ENCODE assay signal across 9 cellular contexts in the genomic region with DNA sequence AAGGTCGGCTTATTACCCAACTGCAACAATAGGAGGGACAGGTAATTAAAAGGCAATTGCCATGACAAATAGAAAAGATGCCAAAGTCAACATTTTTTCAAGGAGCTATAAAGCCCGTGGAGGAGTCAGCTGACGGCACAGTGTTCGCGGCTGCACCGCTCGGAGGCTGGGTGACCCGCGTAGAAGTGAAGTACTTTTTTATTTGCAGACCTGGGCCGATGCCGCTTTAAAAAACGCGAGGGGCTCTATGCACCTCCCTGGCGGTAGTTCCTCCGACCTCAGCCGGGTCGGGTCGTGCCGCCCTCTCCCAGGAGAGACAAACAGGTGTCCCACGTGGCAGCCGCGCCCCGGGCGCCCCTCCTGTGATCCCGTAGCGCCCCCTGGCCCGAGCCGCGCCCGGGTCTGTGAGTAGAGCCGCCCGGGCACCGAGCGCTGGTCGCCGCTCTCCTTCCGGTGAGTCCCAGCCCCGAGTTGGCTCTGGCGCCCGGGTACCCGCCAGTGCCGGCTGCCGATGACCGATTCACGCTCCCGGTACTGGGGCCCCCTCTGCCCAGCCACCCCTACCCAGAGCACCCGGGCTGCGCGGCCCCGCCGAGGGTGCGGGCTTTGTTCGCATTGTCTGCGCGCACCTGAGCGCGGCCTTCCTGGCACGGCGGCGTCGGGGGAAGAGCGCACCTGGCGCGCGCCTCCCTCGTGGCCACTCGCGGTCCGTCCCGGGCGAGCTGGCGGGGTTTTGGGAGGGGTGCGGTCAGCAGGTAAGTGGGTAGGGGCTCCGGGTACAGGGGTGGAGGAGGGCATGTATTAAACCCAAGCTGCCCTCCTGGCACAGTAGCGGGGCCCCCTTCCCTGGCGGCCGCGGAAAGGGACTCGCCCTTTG. TPM values are rescaled to one million over a fixed set of nuclear protein-coding genes. Genes with fewer than 3 reads are reported as not detected.
DNase-seq lines count a peak whose midpoint lies in the region; ATAC-seq, FAIRE-seq and TF ChIP-seq lines count a peak whose summit lies in the region.
"Had no signal": no experiment of that assay in that cellular context is flagged by ENCODE, and none has a peak within 500 bp of the region (broad histone marks: within the 10 kb centered on the region; RNA-seq: fewer than 3 reads in every experiment).

A gene with protein sequence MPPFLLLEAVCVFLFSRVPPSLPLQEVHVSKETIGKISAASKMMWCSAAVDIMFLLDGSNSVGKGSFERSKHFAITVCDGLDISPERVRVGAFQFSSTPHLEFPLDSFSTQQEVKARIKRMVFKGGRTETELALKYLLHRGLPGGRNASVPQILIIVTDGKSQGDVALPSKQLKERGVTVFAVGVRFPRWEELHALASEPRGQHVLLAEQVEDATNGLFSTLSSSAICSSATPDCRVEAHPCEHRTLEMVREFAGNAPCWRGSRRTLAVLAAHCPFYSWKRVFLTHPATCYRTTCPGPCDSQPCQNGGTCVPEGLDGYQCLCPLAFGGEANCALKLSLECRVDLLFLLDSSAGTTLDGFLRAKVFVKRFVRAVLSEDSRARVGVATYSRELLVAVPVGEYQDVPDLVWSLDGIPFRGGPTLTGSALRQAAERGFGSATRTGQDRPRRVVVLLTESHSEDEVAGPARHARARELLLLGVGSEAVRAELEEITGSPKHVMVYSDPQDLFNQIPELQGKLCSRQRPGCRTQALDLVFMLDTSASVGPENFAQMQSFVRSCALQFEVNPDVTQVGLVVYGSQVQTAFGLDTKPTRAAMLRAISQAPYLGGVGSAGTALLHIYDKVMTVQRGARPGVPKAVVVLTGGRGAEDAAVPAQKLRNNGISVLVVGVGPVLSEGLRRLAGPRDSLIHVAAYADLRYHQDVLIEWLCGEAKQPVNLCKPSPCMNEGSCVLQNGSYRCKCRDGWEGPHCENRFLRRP (plus strand): TSS at position 138 of the 877 bp plus-strand sequence. CDS start 9,460 bp downstream, outside the sequence.

- ATAC-seq in lung (ENCODE audit: insufficient read depth, low FRiP score) (peak; percentile 72), GM18907 (IDR thresholded peaks at IDR 0.05; ENCODE audit: unreplicated experiment) (no peak), GM21717 (IDR thresholded peaks at IDR 0.05; ENCODE audit: unreplicated experiment) (no peak)

- DNase-seq in GM12891 (ENCODE audit: insufficient read length, low spot score) (peak; percentile 48), NCI-H2081 treated with DMSO at 0.1 percent for 48 hours (lab: John Stamatoyannopoulos, UW) (peak; percentile 31), astrocyte of the cerebellum (ENCODE audit: low read depth) (no peak), lung (ENCODE audit: low spot score) (peak; percentile 48), testis (peak; percentile 28), CD1c-positive myeloid dendritic cell (ENCODE audit: extremely low spot score) (no peak)

- no peaks in the 10 kb centered on the region for H3K27me3 ChIP-seq in lung (ENCODE audit: control insufficient read depth, insufficient read depth)
- no peaks in the 10 kb centered on the region for H3K27me3 ChIP-seq in testis

- peak within 1 kb of the TSS in 1 of 2 donors; percentile 82 for H3K27ac ChIP-seq in lung (ENCODE audit: low read depth in 1 of 2, low read length in 1 of 2)
- no peak within 1 kb of the TSS for H3K27ac ChIP-seq in testis

- WGBS in lung, 2 donors = 1 to 3% methylated on average over 71 to 79 of the region's 79 CpGs
- WGBS in testis, 2 donors = 8% methylated on average over 16 to 40 of the region's 79 CpGs

- TF ChIP-seq POLR2A in GM12891 (IDR thresholded peaks at IDR 0.05; ENCODE audit: low read depth, low read length) = no peak
- TF ChIP-seq POLR2A in testis (IDR thresholded peaks at IDR 0.05) = no peak

- H3K4me3 ChIP-seq in astrocyte of the cerebellum (ENCODE audit: low read depth, low read length) (peak within 1 kb of the TSS; percentile 18), lung (peak within 1 kb of the TSS; percentile 46), testis (peak within 1 kb of the TSS; percentile 25 to 50)

- no peaks in the 10 kb centered on the region for H3K36me3 ChIP-seq in lung (ENCODE audit: control insufficient read depth in 2 of 2, insufficient read depth in 2 of 2, low read length in 2 of 2)
- H3K36me3 ChIP-seq in testis (ENCODE audit: low read depth, missing control alignments) = no peaks in the 10 kb centered on the region

- H3K4me1 ChIP-seq in lung (ENCODE audit: control insufficient read depth in 2 of 2, insufficient read depth in 2 of 2, low read length in 2 of 2) = peaks cover 2 to 11% of the 10 kb centered on the region in 2 donors
- H3K4me1 ChIP-seq in testis = peaks cover 7% of the 10 kb centered on the region

- in situ Hi-C loops in astrocyte of the cerebellum (cut with HindIII; ENCODE audit: low sequenced_read_pairs) = no loop called here

- FAIRE-seq in GM12891 (lab: Jason Lieb, UNC) = no peak

- H3K9me3 ChIP-seq in lung (ENCODE audit: control insufficient read depth in 2 of 2, insufficient read depth in 1 of 2, low read length in 1 of 2) = peaks cover 0 to 3% of the 10 kb centered on the region in 2 donors
- H3K9me3 ChIP-seq in testis = no peaks in the 10 kb centered on the region

- TF ChIP-seq CTCF in astrocyte of the cerebellum (IDR thresholded peaks at IDR 0.05; ENCODE audit: low read depth, low read length, missing control alignments) (no peak), lung (IDR thresholded peaks at IDR 0.05; ENCODE audit: control extremely low read depth, extremely low read depth) (peak; percentile 1), testis (IDR thresholded peaks at IDR 0.05) (no peak)

- intact Hi-C loops in testis (cut with DNase I; ENCODE audit: low total_unique reads) = no loop called here

TF ChIP-seq in GM12891, 5 proteins besides CTCF, POLR2A, EP300 and RAD21:
- TF ChIP-seq TAF1 (IDR thresholded peaks at IDR 0.05; ENCODE audit: low read depth, low read length) (no peak), SPI1 (IDR thresholded peaks at IDR 0.05; ENCODE audit: low read depth, low read length) (no peak), POU2F2 (IDR thresholded peaks at IDR 0.05; ENCODE audit: low read depth, low read length) (no peak), POLR2AphosphoS5 (IDR thresholded peaks at IDR 0.05; ENCODE audit: low read depth, low read length) (no peak), PAX5 (IDR thresholded peaks at IDR 0.05; ENCODE audit: insufficient read depth, low read length, severe bottlenecking) (no peak)
TF ChIP-seq in GM12891: peak in this region for 0.

RNA-seq across cellular contexts. Expression of the gene that starts here (rescaled TPM):
- not detected for polyA plus RNA-seq in GM12891 (2012; ENCODE audit: low read depth, missing spikeins)
- 10 to 100 TPM; 13.7 to 18.3 TPM for total RNA-seq in lung
- polyA plus RNA-seq in lung = 1 to 10 TPM; 1.6 to 3.0 TPM
- total RNA-seq in testis = 1 to 10 TPM; 2.4 TPM
- 2.6 TPM for polyA plus RNA-seq in testis (ENCODE audit: insufficient read depth, low read depth, low replicate concordance)
- total RNA-seq: lung microvascular endothelial cell had no signal

Comparison
In these comparisons a context has a peak if more than half of its experiments do, and no peak if none do; other contexts are left out.
1. RNA of the gene that starts here (total RNA-seq): 13.7 to 18.3 TPM in lung; 2.4 TPM in testis; every median in the first group is over 4 times any median in the second.
2. DNase-seq: peak in GM12891 (single experiment), NCI-H2081 treated with DMSO at 0.1 percent for 48 hours (single experiment), lung (single experiment) and testis (single experiment); none in astrocyte of the cerebellum (single experiment) and CD1c-positive myeloid dendritic cell (single experiment).
3. Peak in every context shown above with its lines, with median percentiles within 50 percentile points of each other: H3K4me3 ChIP-seq.